ENCODE assay signal across 20 cellular contexts in genomic region chr12:102962532-102962931, GRCh38. TPM values are rescaled to one million over a fixed set of nuclear protein-coding genes. Genes with fewer than 3 reads are reported as not detected.
A peak's percentile ranks its signal among the peaks of the same experiment; 100 is the strongest.
DNase-seq lines count a peak whose midpoint lies in the region; ATAC-seq and TF ChIP-seq lines count a peak whose summit lies in the region.
"Had no signal": no experiment of that assay in that cellular context is flagged by ENCODE, and none has a peak within 500 bp of the region (broad histone marks: within the 10 kb centered on the region; RNA-seq: fewer than 3 reads in every experiment).

No MANE protein-coding gene starts in this region.

- H3K27ac ChIP-seq in CD8-positive, alpha-beta T cell (ENCODE audit: low read depth, low read length), result no peak overlapping the region
- H3K27ac ChIP-seq: A549, coronary artery, foreskin keratinocyte, vagina had no signal

- H3K36me3 ChIP-seq in CD8-positive, alpha-beta T cell (ENCODE audit: insufficient read depth, low read length), result no peaks in the 10 kb centered on the region
- H3K36me3 ChIP-seq: vagina had no signal

- in situ Hi-C loops in G401 (cut with HindIII; ENCODE audit: low sequenced_read_pairs), result no loop called here

- DNase-seq in NCI-H2196 (lab: John Stamatoyannopoulos, UW; ENCODE audit: unreplicated experiment), result peak; percentile 20
- DNase-seq in NCI-H2196 treated with DMSO at 0.1 percent for 48 hours (lab: John Stamatoyannopoulos, UW; ENCODE audit: unreplicated experiment), result no peak
- DNase-seq in CD8-positive, alpha-beta T cell, result no peak
- DNase-seq in NCI-H146 treated with DMSO at 0.1 percent for 48 hours (lab: John Stamatoyannopoulos, UW; ENCODE audit: unreplicated experiment), result peak; percentile 60
- peak; percentile 49 for DNase-seq in islet precursor cell
- no peak for DNase-seq in NCI-H524 (lab: John Stamatoyannopoulos, UW)
- DNase-seq in G401 (ENCODE audit: low spot score), result no peak
- DNase-seq: activated naive CD4-positive, alpha-beta T cell treated with Interleukin-2 at 50 U/mL for 16 hours; HFFc6; MM.1S; SIG-M5 had no signal

- peaks cover 34% of the 10 kb centered on the region for H3K27me3 ChIP-seq in CD8-positive, alpha-beta T cell (ENCODE audit: insufficient read depth, low read length)
- H3K27me3 ChIP-seq: vagina had no signal

- peak overlapping the region; percentile 56 for H3K4me3 Mint-ChIP-seq in CD8-positive, alpha-beta T cell
- H3K4me3 Mint-ChIP-seq: HFFc6; T-helper 2 cell treated with Interferon-gamma antibody and Interleukin-4, amounts not matched to agents 5 μg/mL and 100 μg/mL, for 36 hours had no signal

- peaks cover 84% of the 10 kb centered on the region for H3K27me3 Mint-ChIP-seq in CD8-positive, alpha-beta T cell (ENCODE audit: low read depth)

- no peak overlapping the region for H3K4me3 ChIP-seq in CD8-positive, alpha-beta T cell (ENCODE audit: low read depth, low read length)
- H3K4me3 ChIP-seq: A549, vagina had no signal

- ATAC-seq in CD8-positive, alpha-beta T cell, result no peak
- ATAC-seq in HG02981 (IDR thresholded peaks at IDR 0.05; ENCODE audit: unreplicated experiment), result no peak
- ATAC-seq: A549, left lobe of liver, sciatic nerve had no signal

- no peaks in the 10 kb centered on the region for H3K9me3 ChIP-seq in CD8-positive, alpha-beta T cell (ENCODE audit: low read length)
- H3K9me3 ChIP-seq: A549, vagina had no signal

- TF ChIP-seq CTCF in CD8-positive, alpha-beta T cell (IDR thresholded peaks at IDR 0.05), result no peak

- intact Hi-C loops in CD8-positive, alpha-beta T cell (cut with DNase I, micrococcal nuclease), result no loop called here

- H3K4me1 Mint-ChIP-seq in CD8-positive, alpha-beta T cell (ENCODE audit: low read depth), result peaks cover 41% of the 10 kb centered on the region

- POLR2A ChIA-PET in CD8-positive, alpha-beta T cell (lab: Charles Lee), result interaction anchor here (0.8 kb wide), 1 partner anchor 14 kb away, joined by 3 read pairs; no protein-coding TSS in a partner anchor

- H3K27ac Mint-ChIP-seq in CD8-positive, alpha-beta T cell, result no peak overlapping the region
- H3K27ac Mint-ChIP-seq: HFFc6; T-helper 2 cell treated with Interferon-gamma antibody and Interleukin-4, amounts not matched to agents 5 μg/mL and 100 μg/mL, for 36 hours had no signal

- H3K36me3 Mint-ChIP-seq in CD8-positive, alpha-beta T cell, result no peaks in the 10 kb centered on the region

- H3K4me1 ChIP-seq in CD8-positive, alpha-beta T cell (ENCODE audit: insufficient read depth, low read length), result peaks cover 14% of the 10 kb centered on the region
- H3K4me1 ChIP-seq: foreskin keratinocyte had no signal

- CTCF ChIA-PET in CD8-positive, alpha-beta T cell (lab: Charles Lee), result interaction anchor here (1.1 to 2.0 kb wide), 2 partner anchors 578 to 586 kb away, joined by 3 to 4 read pairs; no protein-coding TSS in a partner anchor

- H3K9me3 Mint-ChIP-seq in CD8-positive, alpha-beta T cell, result peaks cover 6% of the 10 kb centered on the region
- H3K9me3 Mint-ChIP-seq: HFFc6 had no signal

RNA-seq across cellular contexts. Expression of gene ASCL1, which starts 5.1 kb away (rescaled TPM):
- not detected for total RNA-seq in CD8-positive, alpha-beta T cell
- not detected in 2 replicates for total RNA-seq in G401 (2014; rRNA removed; shearing (Covaris generic))
- total RNA-seq: foreskin keratinocyte, HFFc6, left lobe of liver, osteocyte, sciatic nerve, vagina had no signal

RNA-seq across cellular contexts. Expression of gene PAH, which starts 45.5 kb away (rescaled TPM):
- not detected for total RNA-seq in CD8-positive, alpha-beta T cell
- total RNA-seq in G401 (2014; rRNA removed; shearing (Covaris generic)), result not detected in 2 replicates
- total RNA-seq: foreskin keratinocyte, HFFc6, osteocyte, sciatic nerve, vagina had no signal

Comparison
In these comparisons a context has a peak if more than half of its experiments do, and no peak if none do; other contexts are left out.
1. DNase-seq: peak in NCI-H2196 (single experiment), NCI-H146 treated with DMSO at 0.1 percent for 48 hours (single experiment) and islet precursor cell (single experiment); none in NCI-H2196 treated with DMSO at 0.1 percent for 48 hours (single experiment), CD8-positive, alpha-beta T cell (0 of 7), NCI-H524 (0 of 2) and G401 (single experiment).